In genomic region chr3:123533554-123534159, GRCh38 we compare ENCODE assay signal across 27 cellular contexts. TPM values are rescaled to one million over a fixed set of nuclear protein-coding genes. Genes with fewer than 3 reads are reported as not detected.
DNase-seq lines count a peak whose midpoint lies in the region; ATAC-seq and TF ChIP-seq lines count a peak whose summit lies in the region.
"Had no signal": no experiment of that assay in that cellular context is flagged by ENCODE, and none has a peak within 500 bp of the region (broad histone marks: within the 10 kb centered on the region; RNA-seq: fewer than 3 reads in every experiment).

No MANE protein-coding gene starts in this region.

- H3K27me3 ChIP-seq in IMR-90 (ENCODE audit: control insufficient read depth, insufficient read depth, low read length) = no peaks in the 10 kb centered on the region
- no peaks in the 10 kb centered on the region for H3K27me3 ChIP-seq in adrenal gland
- H3K27me3 ChIP-seq in subcutaneous abdominal adipose tissue (ENCODE audit: control insufficient read depth in 5 of 5, insufficient read depth in 4 of 5, low read length in 5 of 5) = no peaks in the 10 kb centered on the region
- H3K27me3 ChIP-seq: BLaER1 treated with 17β-estradiol and CSF1 and Interleukin-3, amounts not matched to agents 10 nM and 100 nM had no signal

- dilution Hi-C loops in IMR-90 (cut with HindIII; ENCODE audit: low sequenced_read_pairs, unreplicated experiment) = no loop called here

- no peak for TF ChIP-seq RAD21 in IMR-90 (IDR thresholded peaks at IDR 0.05; ENCODE audit: low read length)

- peak; percentile 15 for DNase-seq in IMR-90
- peak in 4 of 7 donors; percentile 16 to 56 (median 41) for DNase-seq in adrenal gland
- peak; percentile 38 for DNase-seq in fibroblast of villous mesenchyme (ENCODE audit: low read depth)
- no peak for DNase-seq in DMS114 treated with DMSO at 0.1 percent for 48 hours (lab: John Stamatoyannopoulos, UW; ENCODE audit: unreplicated experiment)
- no peak for DNase-seq in globus pallidus (ENCODE audit: low spot score)
- DNase-seq: AML-193; CD4-positive, alpha-beta T cell; EL; GDM1; H9; NCI-H1092; NCI-H1417 treated with DMSO at 0.1 percent for 48 hours; NCI-H1694 treated with DMSO at 0.1 percent for 48 hours; NCI-H2081; NCI-H2227 treated with DMSO at 0.1 percent for 48 hours; NCI-H526 treated with DMSO at 0.1 percent for 48 hours; SIG-M5 had no signal

- CTCF ChIA-PET in IMR-90 (lab: Yijun Ruan, JAX) = no interaction called here

- H2BK120ac ChIP-seq in IMR-90 (ENCODE audit: low read depth, low read length) = no peak overlapping the region

- intact Hi-C loops in IMR-90 (cut with micrococcal nuclease) (no loop called here), adrenal gland (cut with DNase I) (no loop called here)

- H2BK20ac ChIP-seq in IMR-90 (ENCODE audit: low read depth, low read length) = no peak overlapping the region

- no peak overlapping the region for H3K4me3 ChIP-seq in IMR-90 (ENCODE audit: insufficient read depth, low read depth, low read length)
- H3K4me3 ChIP-seq in adrenal gland = no peak overlapping the region
- no peak overlapping the region for H3K4me3 ChIP-seq in fibroblast of villous mesenchyme (ENCODE audit: low read depth, low read length)
- H3K4me3 ChIP-seq in subcutaneous abdominal adipose tissue (ENCODE audit: low read depth in 1 of 5, low read length in 5 of 5) = no peak overlapping the region
- H3K4me3 ChIP-seq: A549; BLaER1 treated with 17β-estradiol and CSF1 and Interleukin-3, amounts not matched to agents 10 nM and 100 nM; GM12878; GM23338; SK-N-MC had no signal

- H3K4ac ChIP-seq in IMR-90 (ENCODE audit: low read depth, low read length) = no peak overlapping the region

- H2AK9ac ChIP-seq in IMR-90 (replicated peaks; ENCODE audit: low read depth, low read length, poor library complexity) = peak overlapping the region; percentile 55

- WGBS in IMR-90 (ENCODE audit: extremely low coverage in 2 of 2, insufficient read length in 1 of 2), 2 experiments = no CpG with 5 or more reads among the region's 2 CpGs
- WGBS in adrenal gland, 4 donors = 57 to 75% (median 71%) methylated on average over 2 of the region's 2 CpGs

- H3K79me1 ChIP-seq in IMR-90 (ENCODE audit: low read depth in 1 of 2, low read length in 2 of 2) = peaks cover 2 to 23% of the 10 kb centered on the region in 2 experiments; a peak in 3 of 4 replicates

- no peak overlapping the region for H2BK5ac ChIP-seq in IMR-90 (ENCODE audit: low read depth, low read length, poor library complexity, severe bottlenecking)

- BruUV-seq in IMR-90 (replicated peaks; lab: Mats Ljungman, UMichigan) = no TSS peak

- peak overlapping the region; percentile 63; the same call in 1 of the 2 replicates for H3K14ac ChIP-seq in IMR-90 (replicated peaks; ENCODE audit: low read depth, low read length)

- 0 out of 2 replicates have a peak overlapping the region, but pooled peaks have one; percentile 36 for H2AK5ac ChIP-seq in IMR-90 (ENCODE audit: low read depth, low read length)

- in situ Hi-C loops in IMR-90 (cut with MboI; ENCODE audit: low sequenced_read_pairs) = no loop called here

- peaks cover 16% of the 10 kb centered on the region for H3K9me1 ChIP-seq in IMR-90 (ENCODE audit: insufficient read depth, low read length)

- H4K5ac ChIP-seq in IMR-90 (ENCODE audit: low read depth, low read length) = no peak overlapping the region

- no peaks in the 10 kb centered on the region for H3K36me3 ChIP-seq in IMR-90 (ENCODE audit: control insufficient read depth, insufficient read depth, low read length)
- no peaks in the 10 kb centered on the region for H3K36me3 ChIP-seq in adrenal gland (replicated peaks in 1 of 2)
- no peaks in the 10 kb centered on the region for H3K36me3 ChIP-seq in subcutaneous abdominal adipose tissue (ENCODE audit: control insufficient read depth in 5 of 5, insufficient read depth in 5 of 5, low read length in 5 of 5)

- H3K18ac ChIP-seq in IMR-90 (ENCODE audit: low read depth, low read length) = no peak overlapping the region; the same call in 1 of the 2 replicates

- H3K9ac ChIP-seq in IMR-90 (ENCODE audit: low read depth, low read length) (no peak overlapping the region), subcutaneous abdominal adipose tissue (ENCODE audit: low read length in 5 of 5) (peak overlapping the region in 1 of 5 donors; percentile 61)
- H3K9ac ChIP-seq: BLaER1 treated with 17β-estradiol and CSF1 and Interleukin-3, amounts not matched to agents 10 nM and 100 nM; KMS-11 had no signal

- H3K23ac ChIP-seq in IMR-90 (ENCODE audit: low read depth, low read length) = no peak overlapping the region; the same call in 1 of the 2 replicates

- TF ChIP-seq CTCF in IMR-90 (conservative IDR thresholded peaks at IDR 0.05; ENCODE audit: low read depth, low read length) (no peak), adrenal gland (IDR thresholded peaks at IDR 0.05) (no peak), fibroblast of villous mesenchyme (IDR thresholded peaks at IDR 0.05; ENCODE audit: insufficient read depth, low read depth, low read length) (no peak)

- no peak overlapping the region for H4K8ac ChIP-seq in IMR-90 (ENCODE audit: low read depth in 2 of 2, low read length in 2 of 2)

- POLR2A ChIA-PET in IMR-90 (lab: Charles Lee; ENCODE audit: unreplicated experiment) = no interaction called here

- no peak overlapping the region for H3K56ac ChIP-seq in IMR-90 (ENCODE audit: extremely low read depth, insufficient read depth, low read length)

- H2BK15ac ChIP-seq in IMR-90 (ENCODE audit: low read depth, low read length) = no peak overlapping the region

- H3K27ac ChIP-seq in IMR-90 (ENCODE audit: insufficient read depth, low read length) (peak overlapping the region; percentile 63; the same call in 1 of the 2 replicates), adrenal gland (peak overlapping the region in 3 of 5 donors; percentile 24 to 60 (median 37)), subcutaneous abdominal adipose tissue (ENCODE audit: low read depth, low read length) (peak overlapping the region; percentile 39)
- H3K27ac ChIP-seq: A549; BLaER1 treated with 17β-estradiol and CSF1 and Interleukin-3, amounts not matched to agents 10 nM and 100 nM; KMS-11; RWPE1; SK-N-MC had no signal

- H3K4me1 ChIP-seq in IMR-90 (ENCODE audit: control insufficient read depth, insufficient read depth, low read length) (peaks cover 8% of the 10 kb centered on the region), adrenal gland (replicated peaks in 1 of 2) (peaks cover 0 to 38% of the 10 kb centered on the region in 2 donors), subcutaneous abdominal adipose tissue (ENCODE audit: control insufficient read depth in 5 of 5, insufficient read depth in 5 of 5, low read length in 5 of 5) (peaks cover 0 to 38% (median 22%) of the 10 kb centered on the region in 5 donors)
- H3K4me1 ChIP-seq: A549; BLaER1 treated with 17β-estradiol and CSF1 and Interleukin-3, amounts not matched to agents 10 nM and 100 nM had no signal

- H4K20me1 ChIP-seq in IMR-90 (ENCODE audit: insufficient read depth, low read length) = peaks cover 7% of the 10 kb centered on the region

- ATAC-seq in IMR-90 (ENCODE audit: low read depth) (peak; percentile 70), HG03159 (IDR thresholded peaks at IDR 0.05; ENCODE audit: unreplicated experiment) (no peak)
- ATAC-seq: A549, GM12878, GM23338, Panc1 had no signal

- H3K4me2 ChIP-seq in IMR-90 (ENCODE audit: low read depth, low read length) = peak overlapping the region; percentile 61
- H3K4me2 ChIP-seq: A549; BLaER1 treated with 17β-estradiol and CSF1 and Interleukin-3, amounts not matched to agents 10 nM and 100 nM; GM23338; KMS-11 had no signal

- no peak for TF ChIP-seq POLR2A in IMR-90 (IDR thresholded peaks at IDR 0.05; ENCODE audit: low read depth, low read length)
- no peak for TF ChIP-seq POLR2A in adrenal gland (IDR thresholded peaks at IDR 0.05)

- H3K9me3 ChIP-seq in IMR-90 (ENCODE audit: control insufficient read depth, insufficient read depth, low read length) (no peaks in the 10 kb centered on the region), adrenal gland (replicated peaks in 1 of 3) (no peaks in the 10 kb centered on the region), subcutaneous abdominal adipose tissue (ENCODE audit: control insufficient read depth in 5 of 5, low read length in 5 of 5) (no peaks in the 10 kb centered on the region)
- H3K9me3 ChIP-seq: A549; BLaER1 treated with 17β-estradiol and CSF1 and Interleukin-3, amounts not matched to agents 10 nM and 100 nM had no signal

- no peak overlapping the region for H2AFZ ChIP-seq in IMR-90 (replicated peaks; ENCODE audit: low read length, poor library complexity)
- H2AFZ ChIP-seq: GM23338 had no signal

- H4K91ac ChIP-seq in IMR-90 (ENCODE audit: insufficient read depth, low read depth, low read length) = no peak overlapping the region

TF ChIP-seq in IMR-90, 13 proteins besides CTCF, POLR2A, EP300 and RAD21 (continues in another document):
- TF ChIP-seq MAFK (IDR thresholded peaks at IDR 0.05; ENCODE audit: low read depth, low read length) (no peak), NFE2L2 (IDR thresholded peaks at IDR 0.05; ENCODE audit: low read depth, low read length) (no peak), FOS (IDR thresholded peaks at IDR 0.05; ENCODE audit: low read depth, low read length) (no peak), CEBPB (IDR thresholded peaks at IDR 0.05; ENCODE audit: low read depth, low read length) (no peak), RFX5 (IDR thresholded peaks at IDR 0.05; ENCODE audit: low read depth, low read length) (no peak), MXI1 (IDR thresholded peaks at IDR 0.05; ENCODE audit: borderline replicate concordance, low read depth, low read length) (no peak), ELK1 (IDR thresholded peaks at IDR 0.05; ENCODE audit: borderline replicate concordance, low read depth, low read length) (no peak), RCOR1 (IDR thresholded peaks at IDR 0.05; ENCODE audit: insufficient replicate concordance, low read length) (no peak), MAZ (IDR thresholded peaks at IDR 0.05; ENCODE audit: borderline replicate concordance, low read depth, low read length) (no peak), SMC3 (IDR thresholded peaks at IDR 0.05; ENCODE audit: low read depth, low read length) (no peak)

RNA-seq across cellular contexts. Expression of gene HACD2, which starts 51.2 kb away (rescaled TPM):
- total RNA-seq in IMR-90 (2012; rRNA removed) (22.6 and 35.8 TPM in 2 replicates), adrenal gland (10 to 100 TPM; 14.2 to 29.9 (median 23.0) TPM), fibroblast of villous mesenchyme (19.3 and 51.8 TPM in 2 replicates)
- polyA plus RNA-seq in IMR-90 (2012; rRNA removed) (18.6 and 21.5 TPM in 2 replicates), adrenal gland (10 to 100 TPM in 1 of 3 donors, 1 to 10 TPM in 2; 5.1 to 22.0 (median 8.1) TPM)
- 4.9 TPM in 2 replicates for polyA plus RNA-seq in IMR-90 (2012; cell fraction: cytosol; rRNA removed)
- polyA plus RNA-seq in IMR-90 (2012; cell fraction: nucleus; rRNA removed; ENCODE audit: low replicate concordance) = 3.4 and 15.4 TPM in 2 replicates

Comparison
In these comparisons a context has a peak if more than half of its experiments do, and no peak if none do; other contexts are left out.
1. DNase-seq: peak in IMR-90 (single experiment), adrenal gland (4 of 7) and fibroblast of villous mesenchyme (single experiment); none in DMS114 treated with DMSO at 0.1 percent for 48 hours (single experiment) and globus pallidus (single experiment).
2. Peak in every context shown above with its lines, with median percentiles within 50 percentile points of each other: H3K27ac ChIP-seq.